Comparison of ENCODE assay signal across 1 cellular context in the genomic region with DNA sequence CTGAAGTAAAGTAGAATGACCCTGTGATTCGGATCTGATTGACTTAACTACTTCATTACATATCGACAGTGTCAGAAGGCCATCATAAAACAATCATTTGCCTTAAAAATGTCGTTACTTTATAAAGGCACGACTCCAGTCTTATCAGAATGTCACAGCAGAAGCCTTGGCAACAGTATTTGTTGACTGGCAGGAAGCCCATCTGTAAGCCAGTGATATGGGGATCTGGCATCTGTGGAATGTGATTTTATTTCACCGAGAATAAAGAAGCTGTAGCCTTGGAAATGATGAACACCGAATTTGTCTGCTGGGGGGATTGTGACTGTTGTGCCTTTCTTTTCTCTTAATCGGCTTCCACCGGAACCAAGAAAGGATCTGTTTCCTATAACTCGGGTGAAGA.
TF ChIP-seq lines count a peak whose summit lies in the region.

No MANE protein-coding gene starts in this region.

TF ChIP-seq in GM23338, 12 proteins besides CTCF, POLR2A, EP300 and RAD21 (continued from another document):
- TF ChIP-seq, protein P1, sequence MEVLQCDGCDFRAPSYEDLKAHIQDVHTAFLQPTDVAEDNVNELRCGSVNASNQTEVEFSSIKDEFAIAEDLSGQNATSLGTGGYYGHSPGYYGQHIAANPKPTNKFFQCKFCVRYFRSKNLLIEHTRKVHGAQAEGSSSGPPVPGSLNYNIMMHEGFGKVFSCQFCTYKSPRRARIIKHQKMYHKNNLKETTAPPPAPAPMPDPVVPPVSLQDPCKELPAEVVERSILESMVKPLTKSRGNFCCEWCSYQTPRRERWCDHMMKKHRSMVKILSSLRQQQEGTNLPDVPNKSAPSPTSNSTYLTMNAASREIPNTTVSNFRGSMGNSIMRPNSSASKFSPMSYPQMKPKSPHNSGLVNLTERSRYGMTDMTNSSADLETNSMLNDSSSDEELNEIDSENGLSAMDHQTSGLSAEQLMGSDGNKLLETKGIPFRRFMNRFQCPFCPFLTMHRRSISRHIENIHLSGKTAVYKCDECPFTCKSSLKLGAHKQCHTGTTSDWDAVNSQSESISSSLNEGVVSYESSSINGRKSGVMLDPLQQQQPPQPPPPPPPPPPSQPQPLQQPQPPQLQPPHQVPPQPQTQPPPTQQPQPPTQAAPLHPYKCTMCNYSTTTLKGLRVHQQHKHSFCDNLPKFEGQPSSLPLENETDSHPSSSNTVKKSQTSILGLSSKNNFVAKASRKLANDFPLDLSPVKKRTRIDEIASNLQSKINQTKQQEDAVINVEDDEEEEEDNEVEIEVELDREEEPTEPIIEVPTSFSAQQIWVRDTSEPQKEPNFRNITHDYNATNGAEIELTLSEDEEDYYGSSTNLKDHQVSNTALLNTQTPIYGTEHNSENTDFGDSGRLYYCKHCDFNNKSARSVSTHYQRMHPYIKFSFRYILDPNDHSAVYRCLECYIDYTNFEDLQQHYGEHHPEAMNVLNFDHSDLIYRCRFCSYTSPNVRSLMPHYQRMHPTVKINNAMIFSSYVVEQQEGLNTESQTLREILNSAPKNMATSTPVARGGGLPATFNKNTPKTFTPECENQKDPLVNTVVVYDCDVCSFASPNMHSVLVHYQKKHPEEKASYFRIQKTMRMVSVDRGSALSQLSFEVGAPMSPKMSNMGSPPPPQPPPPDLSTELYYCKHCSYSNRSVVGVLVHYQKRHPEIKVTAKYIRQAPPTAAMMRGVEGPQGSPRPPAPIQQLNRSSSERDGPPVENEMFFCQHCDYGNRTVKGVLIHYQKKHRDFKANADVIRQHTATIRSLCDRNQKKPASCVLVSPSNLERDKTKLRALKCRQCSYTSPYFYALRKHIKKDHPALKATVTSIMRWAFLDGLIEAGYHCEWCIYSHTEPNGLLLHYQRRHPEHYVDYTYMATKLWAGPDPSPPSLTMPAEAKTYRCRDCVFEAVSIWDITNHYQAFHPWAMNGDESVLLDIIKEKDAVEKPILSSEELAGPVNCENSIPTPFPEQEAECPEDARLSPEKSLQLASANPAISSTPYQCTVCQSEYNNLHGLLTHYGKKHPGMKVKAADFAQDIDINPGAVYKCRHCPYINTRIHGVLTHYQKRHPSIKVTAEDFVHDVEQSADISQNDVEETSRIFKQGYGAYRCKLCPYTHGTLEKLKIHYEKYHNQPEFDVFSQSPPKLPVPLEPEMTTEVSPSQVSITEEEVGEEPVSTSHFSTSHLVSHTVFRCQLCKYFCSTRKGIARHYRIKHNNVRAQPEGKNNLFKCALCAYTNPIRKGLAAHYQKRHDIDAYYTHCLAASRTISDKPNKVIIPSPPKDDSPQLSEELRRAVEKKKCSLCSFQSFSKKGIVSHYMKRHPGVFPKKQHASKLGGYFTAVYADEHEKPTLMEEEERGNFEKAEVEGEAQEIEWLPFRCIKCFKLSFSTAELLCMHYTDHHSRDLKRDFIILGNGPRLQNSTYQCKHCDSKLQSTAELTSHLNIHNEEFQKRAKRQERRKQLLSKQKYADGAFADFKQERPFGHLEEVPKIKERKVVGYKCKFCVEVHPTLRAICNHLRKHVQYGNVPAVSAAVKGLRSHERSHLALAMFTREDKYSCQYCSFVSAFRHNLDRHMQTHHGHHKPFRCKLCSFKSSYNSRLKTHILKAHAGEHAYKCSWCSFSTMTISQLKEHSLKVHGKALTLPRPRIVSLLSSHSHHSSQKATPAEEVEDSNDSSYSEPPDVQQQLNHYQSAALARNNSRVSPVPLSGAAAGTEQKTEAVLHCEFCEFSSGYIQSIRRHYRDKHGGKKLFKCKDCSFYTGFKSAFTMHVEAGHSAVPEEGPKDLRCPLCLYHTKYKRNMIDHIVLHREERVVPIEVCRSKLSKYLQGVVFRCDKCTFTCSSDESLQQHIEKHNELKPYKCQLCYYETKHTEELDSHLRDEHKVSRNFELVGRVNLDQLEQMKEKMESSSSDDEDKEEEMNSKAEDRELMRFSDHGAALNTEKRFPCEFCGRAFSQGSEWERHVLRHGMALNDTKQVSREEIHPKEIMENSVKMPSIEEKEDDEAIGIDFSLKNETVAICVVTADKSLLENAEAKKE (CRISPR knock-in tag; IDR thresholded peaks at IDR 0.05), result no peak
- TF ChIP-seq ZNF114 (CRISPR knock-in tag; IDR thresholded peaks at IDR 0.05), result no peak
